Comparison of ENCODE assay signal across 8 cellular contexts in the genomic region with DNA sequence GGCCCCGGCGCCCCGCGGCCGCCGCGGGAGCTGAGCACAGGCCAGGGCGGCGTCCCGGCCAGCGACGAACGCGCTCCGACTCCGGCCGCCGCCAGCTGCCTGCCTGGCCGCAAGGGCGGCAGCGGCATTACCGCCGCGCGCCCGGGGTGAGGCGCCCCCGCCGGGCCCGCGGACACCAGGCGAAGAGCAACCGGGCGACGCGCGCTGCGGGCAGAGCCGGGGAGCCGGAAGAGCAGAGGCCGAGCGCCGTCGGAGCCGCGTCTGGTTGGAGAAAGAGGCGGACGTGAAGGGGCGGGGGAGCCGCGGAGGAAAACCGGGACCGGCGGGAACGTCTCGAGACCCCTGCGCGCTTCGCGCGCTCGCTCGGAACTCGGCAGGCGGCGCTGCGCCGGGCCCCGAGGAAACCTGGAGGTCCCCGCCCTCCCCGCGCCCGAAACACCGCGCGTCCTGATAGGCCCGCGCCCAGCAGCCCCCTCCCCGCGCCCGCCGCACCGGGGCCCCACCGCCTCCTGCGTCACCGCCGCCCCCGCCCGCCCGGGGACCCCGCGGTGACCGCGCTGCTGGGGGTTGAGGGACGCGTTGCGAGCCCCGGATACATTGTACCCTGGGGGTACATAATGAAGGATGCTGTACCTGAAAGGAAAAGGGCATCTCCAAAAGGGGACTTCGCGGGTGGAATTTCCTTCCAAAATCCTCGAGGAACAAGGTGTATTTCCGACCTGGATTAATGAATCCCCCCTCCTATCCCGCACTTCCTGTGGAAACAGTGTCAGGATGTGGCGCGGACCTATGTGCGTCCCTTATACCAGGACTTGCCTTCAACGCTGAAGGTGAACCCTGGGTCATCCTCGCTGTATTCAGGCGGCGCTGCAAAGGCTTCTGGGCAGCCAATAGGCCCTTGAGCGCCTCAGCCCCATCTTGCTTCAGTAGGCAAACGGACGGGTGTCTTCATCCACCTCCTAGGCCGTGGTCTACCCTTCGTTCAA. TPM values are rescaled to one million over a fixed set of nuclear protein-coding genes. Genes with fewer than 3 reads are reported as not detected.
DNase-seq lines count a peak whose midpoint lies in the region; ATAC-seq lines count a peak whose summit lies in the region.

No MANE protein-coding gene starts in this region.

- ATAC-seq in GM19372 (IDR thresholded peaks at IDR 0.05; ENCODE audit: low read depth, unreplicated experiment) (peak; percentile 56), HG03469 (IDR thresholded peaks at IDR 0.05; ENCODE audit: unreplicated experiment) (peak; percentile 58)

- no peaks in the 10 kb centered on the region for H3K27me3 ChIP-seq in esophagus (ENCODE audit: control insufficient read depth in 1 of 2, insufficient read depth in 2 of 2, low read length in 2 of 2)

- WGBS in esophagus, 2 donors, result 2% methylated on average over 97 to 115 of the region's 115 CpGs

- H3K4me3 ChIP-seq in esophagus (ENCODE audit: low read depth in 1 of 2, low read length in 2 of 2), result peak overlapping the region; percentile 55 to 68

- peak overlapping the region; percentile 59 to 63 for H3K27ac ChIP-seq in esophagus (ENCODE audit: low read depth in 2 of 2, low read length in 1 of 2)

- H3K36me3 ChIP-seq in esophagus (ENCODE audit: control insufficient read depth in 2 of 2, insufficient read depth in 2 of 2, low read length in 1 of 2), result no peaks in the 10 kb centered on the region

- H3K4me1 ChIP-seq in esophagus (ENCODE audit: control insufficient read depth in 2 of 2, insufficient read depth in 2 of 2, low read length in 1 of 2), result peaks cover 3% of the 10 kb centered on the region in 2 donors

- DNase-seq in COLO668 (lab: John Stamatoyannopoulos, UW; ENCODE audit: unreplicated experiment) (peak; percentile 96), NCI-H774 (lab: John Stamatoyannopoulos, UW) (peak; percentile 83), activated T-cell treated with anti-CD3 and anti-CD28 coated beads for 24 hours (ENCODE audit: low read depth) (peak; percentile 43), mucosa of gallbladder (ENCODE audit: low spot score) (peak; percentile 59)
- peak in 4 of 6 experiments; percentile 12 to 39 (median 17) for DNase-seq in stimulated activated naive CD4-positive, alpha-beta T cell (lab: John Stamatoyannopoulos, UW)

- no peaks in the 10 kb centered on the region for H3K9me3 ChIP-seq in esophagus (ENCODE audit: control insufficient read depth in 2 of 2, insufficient read depth in 1 of 2, low read depth in 1 of 2, low read length in 1 of 2)

RNA-seq across cellular contexts. Expression of gene B4GALT6, which starts 1.0 kb away (rescaled TPM):
- 1 to 10 TPM; 1.2 to 2.4 TPM for polyA plus RNA-seq in esophagus
- total RNA-seq in mucosa of gallbladder, result 16.9 TPM

Comparison
In these comparisons a context has a peak if more than half of its experiments do, and no peak if none do; other contexts are left out.
1. Peak in every context shown above with its lines: DNase-seq, ATAC-seq, H3K4me3 ChIP-seq and H3K27ac ChIP-seq.
2. DNase-seq: peak in every context shown above with its lines; median percentile 96 in COLO668; 83 in NCI-H774; 59 in mucosa of gallbladder; 43 in activated T-cell treated with anti-CD3 and anti-CD28 coated beads for 24 hours; 17 in stimulated activated naive CD4-positive, alpha-beta T cell.